In the genomic region with DNA sequence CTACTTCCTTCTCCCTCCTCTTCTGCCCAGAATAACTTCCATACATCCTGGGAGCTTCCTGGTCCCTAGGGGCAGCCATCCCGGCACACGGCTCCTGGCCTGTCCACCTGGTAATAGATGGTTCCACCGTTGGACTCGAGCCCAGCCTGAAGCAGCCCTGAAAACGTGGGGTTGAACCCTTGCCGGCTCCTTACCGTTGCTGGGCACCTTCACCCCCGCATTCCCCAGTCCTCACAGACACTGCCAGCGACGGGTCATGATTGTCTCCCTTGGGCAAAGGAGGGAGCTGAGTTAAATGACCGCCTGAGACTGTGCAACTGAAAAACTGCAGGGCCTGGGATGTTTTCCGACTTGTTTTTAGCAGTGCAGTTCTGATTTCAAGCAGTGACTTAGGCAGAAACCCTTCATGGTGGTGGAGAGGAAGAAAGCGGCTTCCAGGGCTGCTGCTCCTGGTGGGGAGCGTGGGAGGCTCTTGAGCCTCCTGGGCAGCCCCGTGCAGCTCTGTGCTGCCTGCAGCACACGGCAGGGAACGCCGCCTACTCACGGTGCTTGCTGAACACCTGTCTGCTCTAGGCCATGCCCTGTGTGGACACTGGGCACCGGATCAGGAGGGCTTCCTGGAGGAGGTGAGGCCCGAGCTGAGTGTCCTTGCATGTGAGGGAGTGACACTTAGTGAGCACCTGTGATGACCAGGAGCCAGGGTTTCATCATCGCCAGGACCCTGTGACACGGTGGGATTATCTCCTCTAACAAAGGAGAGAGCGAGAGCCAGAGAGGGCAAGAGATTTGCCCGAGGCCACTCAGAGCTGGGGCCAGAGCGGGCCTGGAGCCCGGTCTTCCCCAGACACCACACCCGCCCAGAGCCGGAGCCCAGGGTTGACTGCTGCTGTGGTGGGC, we compare ENCODE assay signal across 1 cellular context.
TF ChIP-seq lines count a peak whose summit lies in the region.

No MANE protein-coding gene starts in this region.

TF ChIP-seq in K562, 482 proteins besides CTCF, POLR2A, EP300 and RAD21 (continued from another document):
- TF ChIP-seq, protein P1, sequence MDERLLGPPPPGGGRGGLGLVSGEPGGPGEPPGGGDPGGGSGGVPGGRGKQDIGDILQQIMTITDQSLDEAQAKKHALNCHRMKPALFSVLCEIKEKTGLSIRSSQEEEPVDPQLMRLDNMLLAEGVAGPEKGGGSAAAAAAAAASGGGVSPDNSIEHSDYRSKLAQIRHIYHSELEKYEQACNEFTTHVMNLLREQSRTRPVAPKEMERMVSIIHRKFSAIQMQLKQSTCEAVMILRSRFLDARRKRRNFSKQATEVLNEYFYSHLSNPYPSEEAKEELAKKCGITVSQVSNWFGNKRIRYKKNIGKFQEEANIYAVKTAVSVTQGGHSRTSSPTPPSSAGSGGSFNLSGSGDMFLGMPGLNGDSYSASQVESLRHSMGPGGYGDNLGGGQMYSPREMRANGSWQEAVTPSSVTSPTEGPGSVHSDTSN (CRISPR knock-in tag; IDR thresholded peaks at IDR 0.05; ENCODE audit: low read depth) = no peak
- TF ChIP-seq, protein P1 (tag; conservative IDR thresholded peaks at IDR 0.05; ENCODE audit: low read depth) = no peak
